ENCODE assay signal across 1 cellular context in genomic region chr9:35069020-35069419, GRCh38.
TF ChIP-seq lines count a peak whose summit lies in the region.

No MANE protein-coding gene starts in this region.

TF ChIP-seq in endothelial cell of umbilical vein, 7 proteins besides CTCF, POLR2A, EP300 and RAD21:
- TF ChIP-seq MAX (IDR thresholded peaks at IDR 0.05; ENCODE audit: insufficient read depth, insufficient read length): no peak
- TF ChIP-seq MYC (IDR thresholded peaks at IDR 0.05; ENCODE audit: low read depth, low read length): no peak
- no peak for TF ChIP-seq POLR2AphosphoS5 (IDR thresholded peaks at IDR 0.05; ENCODE audit: insufficient read depth, low read depth, low read length)
- no peak for TF ChIP-seq JUN (IDR thresholded peaks at IDR 0.05; ENCODE audit: borderline replicate concordance, insufficient read depth, insufficient read length, low read depth)
- no peak for TF ChIP-seq GATA2 (IDR thresholded peaks at IDR 0.05; ENCODE audit: insufficient read depth, insufficient read length, low read depth, low read length)
- TF ChIP-seq FOS (IDR thresholded peaks at IDR 0.05; ENCODE audit: borderline replicate concordance, insufficient read depth, low read length): no peak
- TF ChIP-seq EZH2 (IDR thresholded peaks at IDR 0.05; ENCODE audit: borderline replicate concordance, low read depth, low read length, severe bottlenecking): no peak
